In genomic region chr19:1840541-1841115, GRCh38 we compare ENCODE assay signal across 13 cellular contexts. TPM values are rescaled to one million over a fixed set of nuclear protein-coding genes. Genes with fewer than 3 reads are reported as not detected.
DNase-seq lines count a peak whose midpoint lies in the region; ATAC-seq and TF ChIP-seq lines count a peak whose summit lies in the region.
"Had no signal": no experiment of that assay in that cellular context is flagged by ENCODE, and none has a peak within 500 bp of the region (broad histone marks: within the 10 kb centered on the region; RNA-seq: fewer than 3 reads in every experiment).

No MANE protein-coding gene starts in this region.

- no peaks in the 10 kb centered on the region for H3K9me3 Mint-ChIP-seq in CD8-positive, alpha-beta T cell
- H3K9me3 Mint-ChIP-seq: activated T-cell treated with anti-CD3 and anti-CD28 coated beads, Interleukin-2, amount 50 U/mL, for 72 hours; CD8-positive, alpha-beta memory T cell had no signal

- H3F3A ChIP-seq in smooth muscle cell (ENCODE audit: low read depth) = no peaks in the 10 kb centered on the region

- peaks cover 100% of the 10 kb centered on the region for H4K20me1 ChIP-seq in smooth muscle cell (ENCODE audit: low read depth)

- no peak for TF ChIP-seq POLR2A in testis (IDR thresholded peaks at IDR 0.05)

- peaks cover 21% of the 10 kb centered on the region for H3K36me3 Mint-ChIP-seq in CD8-positive, alpha-beta T cell

- H3K4me1 Mint-ChIP-seq in CD8-positive, alpha-beta T cell (ENCODE audit: low read depth) = peaks cover 50% of the 10 kb centered on the region

- peak overlapping the region in 1 of 2 donors; percentile 28 for H3K4me3 ChIP-seq in duodenal mucosa (ENCODE audit: low read depth in 1 of 2, low read length in 2 of 2)
- peak overlapping the region; percentile 40 for H3K4me3 ChIP-seq in lower lobe of right lung
- peak overlapping the region in 1 of 2 donors; percentile 21 for H3K4me3 ChIP-seq in testis
- no peak overlapping the region for H3K4me3 ChIP-seq in CD8-positive, alpha-beta T cell (ENCODE audit: low read depth, low read length)
- no peak overlapping the region for H3K4me3 ChIP-seq in smooth muscle cell

- H3K79me2 ChIP-seq in smooth muscle cell (ENCODE audit: low read depth) = peaks cover 91% of the 10 kb centered on the region

- no peaks in the 10 kb centered on the region for H3K27me3 ChIP-seq in duodenal mucosa (ENCODE audit: control insufficient read depth in 1 of 2, insufficient read depth in 2 of 2, low read length in 2 of 2)
- H3K27me3 ChIP-seq in lower lobe of right lung (ENCODE audit: low read depth) = no peaks in the 10 kb centered on the region
- H3K27me3 ChIP-seq in testis = no peaks in the 10 kb centered on the region
- no peaks in the 10 kb centered on the region for H3K27me3 ChIP-seq in CD8-positive, alpha-beta T cell (ENCODE audit: insufficient read depth, low read length)
- no peaks in the 10 kb centered on the region for H3K27me3 ChIP-seq in smooth muscle cell (ENCODE audit: low read depth)

- H3K27me3 Mint-ChIP-seq in CD8-positive, alpha-beta T cell (ENCODE audit: low read depth) = no peaks in the 10 kb centered on the region
- H3K27me3 Mint-ChIP-seq: CD8-positive, alpha-beta memory T cell had no signal

- TF ChIP-seq CTCF in lower lobe of right lung (IDR thresholded peaks at IDR 0.05) (no peak), testis (IDR thresholded peaks at IDR 0.05) (no peak), smooth muscle cell (IDR thresholded peaks at IDR 0.05; ENCODE audit: borderline replicate concordance, insufficient read depth, poor library complexity, severe bottlenecking) (no peak)
- TF ChIP-seq CTCF in CD8-positive, alpha-beta T cell (IDR thresholded peaks at IDR 0.05) = no peak

- no peak overlapping the region for H2AFZ ChIP-seq in smooth muscle cell (ENCODE audit: low read depth)

- no peak overlapping the region for H3K27ac Mint-ChIP-seq in CD8-positive, alpha-beta T cell
- H3K27ac Mint-ChIP-seq: activated T-cell treated with anti-CD3 and anti-CD28 coated beads, Interleukin-2, amount 50 U/mL, for 72 hours had no signal

- H3K4me1 ChIP-seq in duodenal mucosa (ENCODE audit: control insufficient read depth in 1 of 2, insufficient read depth in 2 of 2, low read length in 2 of 2) (peaks cover 27 to 51% of the 10 kb centered on the region in 2 donors), lower lobe of right lung (peaks cover 74% of the 10 kb centered on the region), testis (peaks cover 73% of the 10 kb centered on the region), smooth muscle cell (ENCODE audit: low read depth) (no peaks in the 10 kb centered on the region)
- peaks cover 46% of the 10 kb centered on the region for H3K4me1 ChIP-seq in CD8-positive, alpha-beta T cell (ENCODE audit: insufficient read depth, low read length)

- no peak overlapping the region for H3K4me2 ChIP-seq in smooth muscle cell

- CTCF ChIA-PET in CD8-positive, alpha-beta T cell (lab: Charles Lee) = interaction anchor here (0.5 to 0.6 kb wide), 2 partner anchors 15 to 98 kb away, joined by 3 to 4 read pairs; no protein-coding TSS in a partner anchor

- H3K4me3 Mint-ChIP-seq in CD8-positive, alpha-beta T cell = no peak overlapping the region
- H3K4me3 Mint-ChIP-seq: activated T-cell treated with anti-CD3 and anti-CD28 coated beads, Interleukin-2, amount 50 U/mL, for 72 hours had no signal

- WGBS in testis, 2 donors = 26 to 61% methylated on average over 20 to 22 of the region's 22 CpGs
- WGBS in smooth muscle cell (ENCODE audit: low lambda C conversion rate) = 87% methylated on average over 20 of the region's 22 CpGs

- peaks cover 62% of the 10 kb centered on the region for H3K36me3 ChIP-seq in KOPT-K1 (ENCODE audit: insufficient read depth, low read length)
- peaks cover 0 to 27% of the 10 kb centered on the region in 2 donors for H3K36me3 ChIP-seq in duodenal mucosa (ENCODE audit: control insufficient read depth in 1 of 2, insufficient read depth in 2 of 2, low read length in 2 of 2)
- H3K36me3 ChIP-seq in lower lobe of right lung = peaks cover 26% of the 10 kb centered on the region
- H3K36me3 ChIP-seq in testis (ENCODE audit: low read depth, missing control alignments) = no peaks in the 10 kb centered on the region
- H3K36me3 ChIP-seq in CD8-positive, alpha-beta T cell (ENCODE audit: insufficient read depth, low read length) = no peaks in the 10 kb centered on the region
- H3K36me3 ChIP-seq in smooth muscle cell (ENCODE audit: low read depth) = no peaks in the 10 kb centered on the region

- DNase-seq in lower lobe of right lung (no peak), testis (peak; percentile 84), C1 segment of cervical spinal cord (lab: John Stamatoyannopoulos, UW) (no peak), NCI-H1694 (lab: John Stamatoyannopoulos, UW) (no peak), smooth muscle cell (lab: John Stamatoyannopoulos, UW; ENCODE audit: unreplicated experiment) (no peak)
- no peak for DNase-seq in CD8-positive, alpha-beta T cell
- DNase-seq: activated CD4-positive, CD25-positive, alpha-beta regulatory T cell treated with anti-CD3 and anti-CD28 coated beads, Interleukin-2, amount 50 U/mL, for 72 hours; activated T-cell treated with anti-CD3 and anti-CD28 coated beads, Interleukin-2, amount 50 U/mL, for 72 hours; CD8-positive, alpha-beta memory T cell; NCI-H1092 treated with DMSO at 0.1 percent for 48 hours; NCI-H82 had no signal

- POLR2A ChIA-PET in CD8-positive, alpha-beta T cell (lab: Charles Lee) = no interaction called here

- intact Hi-C loops in lower lobe of right lung (cut with DNase I) = no loop called here
- intact Hi-C loops in testis (cut with DNase I; ENCODE audit: low total_unique reads) = no loop called here
- intact Hi-C loops in CD8-positive, alpha-beta T cell (cut with DNase I, micrococcal nuclease) = no loop called here

- H3K9me3 ChIP-seq in KOPT-K1 (ENCODE audit: insufficient read depth, low read length, poor library complexity, severe bottlenecking) = no peaks in the 10 kb centered on the region
- H3K9me3 ChIP-seq in duodenal mucosa (ENCODE audit: control insufficient read depth in 1 of 2, low read length in 2 of 2) = no peaks in the 10 kb centered on the region
- no peaks in the 10 kb centered on the region for H3K9me3 ChIP-seq in lower lobe of right lung
- no peaks in the 10 kb centered on the region for H3K9me3 ChIP-seq in testis
- no peaks in the 10 kb centered on the region for H3K9me3 ChIP-seq in CD8-positive, alpha-beta T cell (ENCODE audit: low read length)
- H3K9me3 ChIP-seq in smooth muscle cell (replicated peaks; ENCODE audit: low read depth) = no peaks in the 10 kb centered on the region

- H3K27ac ChIP-seq in KOPT-K1 (ENCODE audit: low read depth, low read length, poor library complexity, severe bottlenecking) (peak overlapping the region; percentile 33), duodenal mucosa (ENCODE audit: low read depth, low read length) (peak overlapping the region; percentile 3), lower lobe of right lung (peak overlapping the region; percentile 58), testis (peak overlapping the region; percentile 66 to 82), smooth muscle cell (ENCODE audit: low read depth) (no peak overlapping the region)
- H3K27ac ChIP-seq in CD8-positive, alpha-beta T cell (ENCODE audit: low read depth, low read length) = no peak overlapping the region

- H3K9ac ChIP-seq in duodenal mucosa (ENCODE audit: low read depth in 1 of 2, low read length in 2 of 2) (peak overlapping the region; percentile 18 to 32), smooth muscle cell (ENCODE audit: low read depth) (no peak overlapping the region)

- no peak for ATAC-seq in lower lobe of right lung
- ATAC-seq in CD8-positive, alpha-beta T cell = no peak
- ATAC-seq: activated T-cell treated with anti-CD3 and anti-CD28 coated beads, Interleukin-2, amount 50 U/mL, for 72 hours had no signal

RNA-seq across cellular contexts. Expression of gene REXO1, which starts 7.7 kb away (rescaled TPM):
- total RNA-seq in lower lobe of right lung (29.1 TPM), testis (100 to 1,000 TPM; 149 to 200 TPM), smooth muscle cell (5.0 and 10.6 TPM in 2 replicates)
- polyA plus RNA-seq in testis (ENCODE audit: insufficient read depth, low read depth, low replicate concordance) (104 TPM), smooth muscle cell (11.6 and 17.9 TPM in 2 replicates)
- total RNA-seq in CD8-positive, alpha-beta T cell = 100 to 1,000 TPM; 143 to 152 TPM

RNA-seq across cellular contexts. Expression of gene KLF16, which starts 22.8 kb away (rescaled TPM):
- total RNA-seq in lower lobe of right lung (22.2 TPM), testis (10 to 100 TPM; 14.7 to 26.5 TPM), smooth muscle cell (4.3 and 5.8 TPM in 2 replicates)
- polyA plus RNA-seq in testis (ENCODE audit: insufficient read depth, low read depth, low replicate concordance) (13.3 TPM), smooth muscle cell (15.4 and 16.7 TPM in 2 replicates)
- total RNA-seq in CD8-positive, alpha-beta T cell = 10 to 100 TPM; 85.7 to 88.7 TPM

RNA-seq across cellular contexts. Expression of gene ATP8B3, which starts 28.6 kb away (rescaled TPM):
- total RNA-seq in lower lobe of right lung = 2.1 TPM
- 10 to 100 TPM; 33.2 to 38.0 TPM for total RNA-seq in testis
- polyA plus RNA-seq in testis (ENCODE audit: insufficient read depth, low read depth, low replicate concordance) = 84.2 TPM
- 1 to 10 TPM; 1.9 to 2.9 TPM for total RNA-seq in CD8-positive, alpha-beta T cell
- total RNA-seq in smooth muscle cell = 2.0 and 2.8 TPM in 2 replicates
- 3.8 and 3.9 TPM in 2 replicates for polyA plus RNA-seq in smooth muscle cell

RNA-seq across cellular contexts. Expression of gene ABHD17A, which starts 44.7 kb away (rescaled TPM):
- total RNA-seq in lower lobe of right lung = 76.4 TPM
- total RNA-seq in testis = 100 to 1,000 TPM; 127 to 140 TPM
- polyA plus RNA-seq in testis (ENCODE audit: insufficient read depth, low read depth, low replicate concordance) = 51.1 TPM
- total RNA-seq in CD8-positive, alpha-beta T cell = 100 to 1,000 TPM; 204 TPM
- total RNA-seq in smooth muscle cell = 42.9 and 49.2 TPM in 2 replicates
- polyA plus RNA-seq in smooth muscle cell = 98.3 and 106 TPM in 2 replicates

Comparison
In these comparisons a context has a peak if more than half of its experiments do, and no peak if none do; other contexts are left out.
1. H3K27ac ChIP-seq: peak in KOPT-K1 (single experiment), duodenal mucosa (single experiment), lower lobe of right lung (single experiment) and testis (2 of 2); none in CD8-positive, alpha-beta T cell (single experiment) and smooth muscle cell (single experiment).